11 cellular contexts compared by ENCODE assay signal in genomic region chr9:21852751-21853150, GRCh38. TPM values are rescaled to one million over a fixed set of nuclear protein-coding genes. Genes with fewer than 3 reads are reported as not detected.
DNase-seq lines count a peak whose midpoint lies in the region; ATAC-seq and TF ChIP-seq lines count a peak whose summit lies in the region.
"Had no signal": no experiment of that assay in that cellular context is flagged by ENCODE, and none has a peak within 500 bp of the region (broad histone marks: within the 10 kb centered on the region; RNA-seq: fewer than 3 reads in every experiment).

No MANE protein-coding gene starts in this region.

- H3K27me3 Mint-ChIP-seq in memory B cell: no peaks in the 10 kb centered on the region
- H3K27me3 Mint-ChIP-seq in progenitor cell of endocrine pancreas: no peaks in the 10 kb centered on the region

- peaks cover 4% of the 10 kb centered on the region for H3K4me1 Mint-ChIP-seq in memory B cell
- peaks cover 13% of the 10 kb centered on the region for H3K4me1 Mint-ChIP-seq in progenitor cell of endocrine pancreas (ENCODE audit: low read depth)

- no peak for TF ChIP-seq CTCF in progenitor cell of endocrine pancreas (IDR thresholded peaks at IDR 0.05; ENCODE audit: unreplicated experiment)

- H3K4me3 Mint-ChIP-seq in memory B cell: no peak overlapping the region
- H3K4me3 Mint-ChIP-seq in progenitor cell of endocrine pancreas (ENCODE audit: low read depth): no peak overlapping the region

- no peak for DNase-seq in memory B cell (ENCODE audit: low spot score in 2 of 2)
- no peak for DNase-seq in progenitor cell of endocrine pancreas (ENCODE audit: low spot score, unreplicated experiment)
- DNase-seq in SIG-M5 (lab: John Stamatoyannopoulos, UW): no peak
- DNase-seq in stimulated activated naive CD4-positive, alpha-beta T cell (lab: John Stamatoyannopoulos, UW): no peak
- DNase-seq: activated CD8-positive, alpha-beta memory T cell treated with anti-CD3 and anti-CD28 coated beads for 24 hours; foreskin keratinocyte; NCI-H1436 had no signal

- peak overlapping the region; percentile 75 for H3K27ac Mint-ChIP-seq in memory B cell
- H3K27ac Mint-ChIP-seq in progenitor cell of endocrine pancreas: no peak overlapping the region

- H3K9me3 Mint-ChIP-seq in memory B cell: peaks cover 1% of the 10 kb centered on the region
- peaks cover 14% of the 10 kb centered on the region for H3K9me3 Mint-ChIP-seq in progenitor cell of endocrine pancreas (ENCODE audit: low read depth)

- ATAC-seq in GM18861 (IDR thresholded peaks at IDR 0.05; ENCODE audit: unreplicated experiment) (peak; percentile 100), GM21423 (IDR thresholded peaks at IDR 0.05; ENCODE audit: unreplicated experiment) (peak; percentile 100), HG03103 (IDR thresholded peaks at IDR 0.05; ENCODE audit: low read depth, unreplicated experiment) (peak; percentile 98), memory B cell (ENCODE audit: low read depth) (no peak)
- ATAC-seq: foreskin keratinocyte had no signal

- peaks cover 42% of the 10 kb centered on the region for H3K36me3 Mint-ChIP-seq in memory B cell
- peaks cover 64% of the 10 kb centered on the region for H3K36me3 Mint-ChIP-seq in progenitor cell of endocrine pancreas (ENCODE audit: insufficient read depth)

RNA-seq across cellular contexts. Expression of gene MTAP, which starts 50.3 kb away (rescaled TPM):
- total RNA-seq in progenitor cell of endocrine pancreas: 73.4 and 85.9 TPM in 2 replicates
- total RNA-seq: Daoy had no signal
